ENCODE assay signal across 10 cellular contexts in genomic region chr10:4353964-4354363, GRCh38.
DNase-seq lines count a peak whose midpoint lies in the region; ATAC-seq and TF ChIP-seq lines count a peak whose summit lies in the region.
"Had no signal": no experiment of that assay in that cellular context is flagged by ENCODE, and none has a peak within 500 bp of the region (broad histone marks: within the 10 kb centered on the region; RNA-seq: fewer than 3 reads in every experiment).

No MANE protein-coding gene starts in this region.

- CTCF ChIA-PET in activated CD8-positive, alpha-beta T cell treated with anti-CD3 and anti-CD28 coated beads, Interleukin-2, amount 10 ng/mL, durations not matched to agents 7 days and 5 days (lab: Charles Lee): no interaction called here

- peaks cover 3% of the 10 kb centered on the region for H3K27me3 Mint-ChIP-seq in activated T-helper 2 cell treated with anti-CD3 and anti-CD28 coated beads, Interferon-gamma antibody, Interleukin-2, Interleukin-4, amounts not matched to agents 10 μg/mL and 5 μg/mL and 100 μg/mL, durations not matched to agents 14 hours and 24 hours and 36 hours (ENCODE audit: low read depth)
- H3K27me3 Mint-ChIP-seq in type B pancreatic cell: peaks cover 3% of the 10 kb centered on the region
- peaks cover 35% of the 10 kb centered on the region for H3K27me3 Mint-ChIP-seq in activated CD8-positive, alpha-beta T cell treated with anti-CD3 and anti-CD28 coated beads, Interleukin-2, amount 10 ng/mL, durations not matched to agents 7 days and 5 days (ENCODE audit: low read depth)

- intact Hi-C loops in activated T-helper 2 cell treated with anti-CD3 and anti-CD28 coated beads, Interferon-gamma antibody, Interleukin-2, Interleukin-4, amounts not matched to agents 10 μg/mL and 5 μg/mL and 100 μg/mL, durations not matched to agents 14 hours and 24 hours and 36 hours (cut with micrococcal nuclease): loop anchor here (5.0 to 10.0 kb wide), 3 partner anchors 109 to 298 kb away; no protein-coding TSS in a partner anchor

- H3K36me3 Mint-ChIP-seq in activated T-helper 2 cell treated with anti-CD3 and anti-CD28 coated beads, Interferon-gamma antibody, Interleukin-2, Interleukin-4, amounts not matched to agents 10 μg/mL and 5 μg/mL and 100 μg/mL, durations not matched to agents 14 hours and 24 hours and 36 hours (ENCODE audit: low read depth): no peaks in the 10 kb centered on the region
- H3K36me3 Mint-ChIP-seq in type B pancreatic cell: no peaks in the 10 kb centered on the region
- no peaks in the 10 kb centered on the region for H3K36me3 Mint-ChIP-seq in activated CD8-positive, alpha-beta T cell treated with anti-CD3 and anti-CD28 coated beads, Interleukin-2, amount 10 ng/mL, durations not matched to agents 7 days and 5 days (ENCODE audit: low read depth)

- POLR2A ChIA-PET in activated CD8-positive, alpha-beta T cell treated with anti-CD3 and anti-CD28 coated beads, Interleukin-2, amount 10 ng/mL, durations not matched to agents 7 days and 5 days (lab: Charles Lee): no interaction called here

- peaks cover 23% of the 10 kb centered on the region for H3K4me1 Mint-ChIP-seq in activated T-helper 2 cell treated with anti-CD3 and anti-CD28 coated beads, Interferon-gamma antibody, Interleukin-2, Interleukin-4, amounts not matched to agents 10 μg/mL and 5 μg/mL and 100 μg/mL, durations not matched to agents 14 hours and 24 hours and 36 hours (ENCODE audit: low read depth)
- H3K4me1 Mint-ChIP-seq in type B pancreatic cell (ENCODE audit: unreplicated experiment): peaks cover 25% of the 10 kb centered on the region
- peaks cover 3% of the 10 kb centered on the region for H3K4me1 Mint-ChIP-seq in activated CD8-positive, alpha-beta T cell treated with anti-CD3 and anti-CD28 coated beads, Interleukin-2, amount 10 ng/mL, durations not matched to agents 7 days and 5 days (ENCODE audit: low read depth)

- TF ChIP-seq CTCF in type B pancreatic cell (conservative IDR thresholded peaks at IDR 0.05): no peak

- no peak for ATAC-seq in activated CD8-positive, alpha-beta T cell treated with anti-CD3 and anti-CD28 coated beads, Interleukin-2, amount 10 ng/mL, durations not matched to agents 7 days and 5 days
- no peak for ATAC-seq in GM18519 (IDR thresholded peaks at IDR 0.05; ENCODE audit: low FRiP score, unreplicated experiment)

- no peak overlapping the region for H3K4me3 Mint-ChIP-seq in activated T-helper 2 cell treated with anti-CD3 and anti-CD28 coated beads, Interferon-gamma antibody, Interleukin-2, Interleukin-4, amounts not matched to agents 10 μg/mL and 5 μg/mL and 100 μg/mL, durations not matched to agents 14 hours and 24 hours and 36 hours (ENCODE audit: low read depth)
- H3K4me3 Mint-ChIP-seq in type B pancreatic cell: no peak overlapping the region
- H3K4me3 Mint-ChIP-seq in activated CD8-positive, alpha-beta T cell treated with anti-CD3 and anti-CD28 coated beads, Interleukin-2, amount 10 ng/mL, durations not matched to agents 7 days and 5 days: no peak overlapping the region

- H3K9me3 Mint-ChIP-seq in activated T-helper 2 cell treated with anti-CD3 and anti-CD28 coated beads, Interferon-gamma antibody, Interleukin-2, Interleukin-4, amounts not matched to agents 10 μg/mL and 5 μg/mL and 100 μg/mL, durations not matched to agents 14 hours and 24 hours and 36 hours: peaks cover 3% of the 10 kb centered on the region
- peaks cover 4% of the 10 kb centered on the region for H3K9me3 Mint-ChIP-seq in type B pancreatic cell
- no peaks in the 10 kb centered on the region for H3K9me3 Mint-ChIP-seq in activated CD8-positive, alpha-beta T cell treated with anti-CD3 and anti-CD28 coated beads, Interleukin-2, amount 10 ng/mL, durations not matched to agents 7 days and 5 days (ENCODE audit: insufficient read depth)

- peak overlapping the region; percentile 40 for H3K27ac Mint-ChIP-seq in activated T-helper 2 cell treated with anti-CD3 and anti-CD28 coated beads, Interferon-gamma antibody, Interleukin-2, Interleukin-4, amounts not matched to agents 10 μg/mL and 5 μg/mL and 100 μg/mL, durations not matched to agents 14 hours and 24 hours and 36 hours
- H3K27ac Mint-ChIP-seq in type B pancreatic cell: peak overlapping the region; percentile 2
- H3K27ac Mint-ChIP-seq in activated CD8-positive, alpha-beta T cell treated with anti-CD3 and anti-CD28 coated beads, Interleukin-2, amount 10 ng/mL, durations not matched to agents 7 days and 5 days: no peak overlapping the region

- DNase-seq in NOMO-1 treated with DMSO at 0.1 percent for 48 hours (lab: John Stamatoyannopoulos, UW; ENCODE audit: unreplicated experiment) (peak; percentile 2), NOMO-1 (lab: John Stamatoyannopoulos, UW; ENCODE audit: unreplicated experiment in 2 of 2) (no peak), glomerular endothelial cell (ENCODE audit: extremely low read depth, low read depth, low spot score) (peak; percentile 90), type B pancreatic cell (ENCODE audit: extremely low spot score, unreplicated experiment) (no peak), COLO829 (ENCODE audit: low spot score) (no peak)
- no peak for DNase-seq in activated T-helper 2 cell treated with anti-CD3 and anti-CD28 coated beads, Interferon-gamma antibody, Interleukin-2, Interleukin-4, amounts not matched to agents 10 μg/mL and 5 μg/mL and 100 μg/mL, durations not matched to agents 14 hours and 24 hours and 36 hours (ENCODE audit: low spot score)
- no peak for DNase-seq in activated CD8-positive, alpha-beta T cell treated with anti-CD3 and anti-CD28 coated beads, Interleukin-2, amount 10 ng/mL, durations not matched to agents 7 days and 5 days
- DNase-seq: activated naive CD4-positive, alpha-beta T cell treated with Interleukin-2 at 50 U/mL for 16 hours; Kasumi-1 had no signal

Comparison
In these comparisons a context has a peak if more than half of its experiments do, and no peak if none do; other contexts are left out.
1. DNase-seq: peak in NOMO-1 treated with DMSO at 0.1 percent for 48 hours (single experiment) and glomerular endothelial cell (single experiment); none in NOMO-1 (0 of 2), activated T-helper 2 cell treated with anti-CD3 and anti-CD28 coated beads, Interferon-gamma antibody, Interleukin-2, Interleukin-4, amounts not matched to agents 10 μg/mL and 5 μg/mL and 100 μg/mL, durations not matched to agents 14 hours and 24 hours and 36 hours (single experiment), type B pancreatic cell (single experiment), activated CD8-positive, alpha-beta T cell treated with anti-CD3 and anti-CD28 coated beads, Interleukin-2, amount 10 ng/mL, durations not matched to agents 7 days and 5 days (single experiment) and COLO829 (single experiment).